ENCODE assay signal across 14 cellular contexts in genomic region chr2:88896971-88897370, GRCh38.
"Had no signal": no experiment of that assay in that cellular context is flagged by ENCODE, and none has a peak within 500 bp of the region (broad histone marks: within the 10 kb centered on the region; RNA-seq: fewer than 3 reads in every experiment).

No MANE protein-coding gene starts in this region.

- H3K27ac ChIP-seq: esophagus squamous epithelium, gastroesophageal sphincter, hepatocyte, spleen, tibial artery, upper lobe of left lung, uterus had no signal

- H3K4me1 ChIP-seq: esophagus squamous epithelium, gastroesophageal sphincter, tibial artery, upper lobe of left lung, uterus had no signal

- H3K79me2 ChIP-seq: hepatocyte had no signal

- H3K9me3 ChIP-seq: esophagus squamous epithelium, gastroesophageal sphincter, mucosa of descending colon, tibial artery, upper lobe of left lung, uterus had no signal

- H3K36me3 ChIP-seq: esophagus squamous epithelium, gastroesophageal sphincter, spleen, tibial artery, upper lobe of left lung, uterus had no signal

- H3K4me3 ChIP-seq: esophagus squamous epithelium, gastroesophageal sphincter, hepatocyte, mucosa of descending colon, spleen, tibial artery, upper lobe of left lung, uterus had no signal

- DNase-seq: esophagus squamous epithelium; foreskin fibroblast; mucosa of descending colon; natural killer cell; posterior cingulate gyrus; spleen; stimulated activated CD4-positive, alpha-beta T cell treated with anti-CD3 and anti-CD28 coated beads, Interleukin-15, amount 100 ng/mL, for 24 hours; stimulated activated CD4-positive, alpha-beta T cell treated with anti-CD3 and anti-CD28 coated beads, Interleukin-1b, Interleukin-23, amount 100 ng/mL, for 48 hours; stimulated activated CD4-positive, alpha-beta T cell treated with anti-CD3 and anti-CD28 coated beads, Interleukin-4, amount 100 ng/mL, for 24 hours; tibial artery; upper lobe of left lung; uterus had no signal

- H2AFZ ChIP-seq: hepatocyte had no signal

- H3K4me2 ChIP-seq: hepatocyte had no signal

- H3K27me3 ChIP-seq: hepatocyte, spleen, upper lobe of left lung had no signal
